In the genomic region with DNA sequence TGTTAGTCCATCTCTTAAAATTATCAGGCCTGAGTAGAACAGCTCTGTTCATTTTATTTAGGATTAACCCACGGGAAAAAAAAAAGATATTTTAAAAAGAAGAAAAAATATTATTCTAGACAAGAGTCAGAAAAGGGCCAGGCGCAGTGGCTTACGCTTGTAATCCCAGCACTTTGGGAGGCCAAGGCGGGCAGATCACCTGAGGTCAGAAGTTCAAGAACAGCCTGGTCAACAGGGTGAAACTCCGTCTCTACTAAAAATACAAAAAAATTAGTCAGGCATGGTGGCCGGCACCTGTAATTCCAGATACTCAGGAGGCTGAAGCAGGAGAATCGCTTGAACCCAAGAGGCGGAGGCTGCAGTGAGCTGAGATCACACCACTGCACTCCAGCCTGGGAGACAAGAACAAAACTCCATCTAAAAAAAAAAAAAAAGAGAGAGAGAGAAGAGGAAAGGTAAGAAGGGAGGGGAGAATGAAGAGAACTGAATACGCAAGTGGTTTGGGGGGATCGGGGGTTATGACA, we compare ENCODE assay signal across 7 cellular contexts. TPM values are rescaled to one million over a fixed set of nuclear protein-coding genes. Genes with fewer than 3 reads are reported as not detected.
A peak's percentile ranks its signal among the peaks of the same experiment; 100 is the strongest.
DNase-seq lines count a peak whose midpoint lies in the region; ATAC-seq, FAIRE-seq and TF ChIP-seq lines count a peak whose summit lies in the region.
"Not testable (repeated sequence)": the region's sequence is repeated elsewhere in the genome, so short reads cannot be mapped to it uniquely, and the experiment has no call there.

No MANE protein-coding gene starts in this region.

- not testable (repeated sequence) for H2AFZ ChIP-seq in GM23248; PC-9; endothelial cell of umbilical vein (ENCODE audit: low read depth, low read length); HepG2 (ENCODE audit: low read length); neuron (ENCODE audit: low read depth, low read length)

- not testable (repeated sequence) for ATAC-seq in activated CD8-positive, alpha-beta T cell treated with anti-CD3 and anti-CD28 coated beads, Interleukin-2, amount 10 ng/mL, durations not matched to agents 7 days and 5 days; HepG2

- not testable (repeated sequence) for H3K9me3 ChIP-seq in GM23248 (ENCODE audit: low read depth); PC-9 (ENCODE audit: insufficient read depth, low read depth); adipocyte (ENCODE audit: control insufficient read depth, low read length); endothelial cell of umbilical vein (replicated peaks; ENCODE audit: control insufficient read depth, insufficient read depth, low read length); HepG2 (ENCODE audit: low read length); neuron (ENCODE audit: low read length)

- not testable (repeated sequence) for TF ChIP-seq RAD21 in HepG2 (CRISPR knock-in tag; IDR thresholded peaks at IDR 0.05)

- TF ChIP-seq EP300 in HepG2 (IDR thresholded peaks at IDR 0.05; ENCODE audit: low read depth in 2 of 2, low read length in 2 of 2); HepG2 (CRISPR knock-in tag; IDR thresholded peaks at IDR 0.05; ENCODE audit: borderline replicate concordance): not testable (repeated sequence)

- not testable (repeated sequence) for H4K20me1 ChIP-seq in GM23248 (ENCODE audit: insufficient read depth); PC-9 (ENCODE audit: insufficient read depth); endothelial cell of umbilical vein (replicated peaks; ENCODE audit: control insufficient read depth, extremely low read depth, insufficient read depth, low read length); HepG2 (ENCODE audit: insufficient read depth, low read length)

- not testable (repeated sequence) for TF ChIP-seq POLR2A in endothelial cell of umbilical vein (IDR thresholded peaks at IDR 0.05; ENCODE audit: low read depth, low read length); HepG2 (IDR thresholded peaks at IDR 0.05; ENCODE audit: insufficient read depth in 1 of 2, low read depth in 2 of 2, low read length in 2 of 2)

- H3K27me3 ChIP-seq in GM23248 (replicated peaks; ENCODE audit: insufficient read depth); PC-9 (ENCODE audit: insufficient read depth, low read depth); adipocyte (replicated peaks; ENCODE audit: control insufficient read depth, insufficient read depth, low read length); endothelial cell of umbilical vein (ENCODE audit: control insufficient read depth in 2 of 2, insufficient read depth in 2 of 2, low read length in 2 of 2); HepG2 (ENCODE audit: control insufficient read depth in 1 of 2, insufficient read depth in 2 of 2, low read length in 2 of 2); neuron (ENCODE audit: insufficient read depth, low read length): not testable (repeated sequence)

- BruUV-seq in PC-9 (replicated peaks; lab: Mats Ljungman, UMichigan); endothelial cell of umbilical vein (replicated peaks; lab: Mats Ljungman, UMichigan); HepG2 (replicated peaks; lab: Mats Ljungman, UMichigan): not testable (repeated sequence)

- H3K9ac ChIP-seq in GM23248 (peak overlapping the region; percentile 94; the same call in 1 of the 2 replicates), HepG2 (ENCODE audit: insufficient read depth, low read depth, low read length) (peak overlapping the region; percentile 93; the same call in 1 of the 2 replicates)
- not testable (repeated sequence) for H3K9ac ChIP-seq in adipocyte (ENCODE audit: low read length); endothelial cell of umbilical vein (replicated peaks; ENCODE audit: extremely low read depth, insufficient read depth, low read length)

- H3F3A ChIP-seq in GM23248 (ENCODE audit: insufficient read depth), result peaks cover 24% of the 10 kb centered on the region
- not testable (repeated sequence) for H3F3A ChIP-seq in PC-9 (ENCODE audit: insufficient read depth, low read depth)

- DNase-seq in GM23248; PC-9; activated CD8-positive, alpha-beta T cell treated with anti-CD3 and anti-CD28 coated beads, Interleukin-2, amount 10 ng/mL, durations not matched to agents 7 days and 5 days; adipocyte (ENCODE audit: low read depth); endothelial cell of umbilical vein (ENCODE audit: low read depth, low spot score); HepG2 (ENCODE audit: low spot score): not testable (repeated sequence)

- H3K27ac Mint-ChIP-seq in activated CD8-positive, alpha-beta T cell treated with anti-CD3 and anti-CD28 coated beads, Interleukin-2, amount 10 ng/mL, durations not matched to agents 7 days and 5 days, result not testable (repeated sequence)

- peak overlapping the region; percentile 82 for H3K4me3 Mint-ChIP-seq in activated CD8-positive, alpha-beta T cell treated with anti-CD3 and anti-CD28 coated beads, Interleukin-2, amount 10 ng/mL, durations not matched to agents 7 days and 5 days

- H3K36me3 Mint-ChIP-seq in activated CD8-positive, alpha-beta T cell treated with anti-CD3 and anti-CD28 coated beads, Interleukin-2, amount 10 ng/mL, durations not matched to agents 7 days and 5 days (ENCODE audit: low read depth), result peaks cover 39% of the 10 kb centered on the region

- intact Hi-C loops in PC-9 (cut with micrococcal nuclease; ENCODE audit: unreplicated experiment); endothelial cell of umbilical vein (cut with micrococcal nuclease); HepG2 (cut with micrococcal nuclease; ENCODE audit: unreplicated experiment): not testable (repeated sequence)

- in situ Hi-C loops in GM23248 (cut with MboI); HepG2 (cut with HindIII; ENCODE audit: extremely low pct_ligation_motif_present, low pct_unique_long_range_greater_than_20kb): not testable (repeated sequence)

- H3K9me2 ChIP-seq in GM23248 (ENCODE audit: insufficient read depth); PC-9 (ENCODE audit: insufficient read depth): not testable (repeated sequence)

- FAIRE-seq in endothelial cell of umbilical vein (lab: Jason Lieb, UNC); HepG2 (lab: Jason Lieb, UNC): not testable (repeated sequence)

- H3K4me3 ChIP-seq in GM23248 (0 out of 2 replicates have a peak overlapping the region, but pooled peaks have one; percentile 1), PC-9 (peak overlapping the region; percentile 96; the same call in 1 of the 2 replicates), adipocyte (ENCODE audit: low read length) (peak overlapping the region; percentile 99), HepG2 (replicated peaks in 1 of 3; ENCODE audit: insufficient read depth in 1 of 3, low read depth in 2 of 3, low read length in 3 of 3) (peak overlapping the region in 1 of 3 experiments; percentile 90; a peak in 1 of 6 replicates), neuron (ENCODE audit: low read length) (peak overlapping the region; percentile 67)
- not testable (repeated sequence) for H3K4me3 ChIP-seq in endothelial cell of umbilical vein (replicated peaks in 1 of 3; ENCODE audit: insufficient read depth in 1 of 3, low read depth in 1 of 3, low read length in 3 of 3)

- CTCF ChIA-PET in PC-9 (lab: Charles Lee); HepG2 (lab: Yijun Ruan, JAX; ENCODE audit: low intra/inter-chr PET ratio, low total read pairs): not testable (repeated sequence)
- CTCF ChIA-PET in activated CD8-positive, alpha-beta T cell treated with anti-CD3 and anti-CD28 coated beads, Interleukin-2, amount 10 ng/mL, durations not matched to agents 7 days and 5 days (lab: Charles Lee), result interaction anchor here (1.4 kb wide), 1 partner anchor 61 kb away, joined by 3 read pairs; no protein-coding TSS in a partner anchor
- CTCF ChIA-PET in endothelial cell of umbilical vein (lab: Charles Lee), result interaction anchor here (1.4 kb wide), 1 partner anchor 18 kb away, joined by 3 read pairs; no protein-coding TSS in a partner anchor

- not testable (repeated sequence) for H3K27me3 Mint-ChIP-seq in activated CD8-positive, alpha-beta T cell treated with anti-CD3 and anti-CD28 coated beads, Interleukin-2, amount 10 ng/mL, durations not matched to agents 7 days and 5 days (ENCODE audit: low read depth)

- H3K36me3 ChIP-seq in GM23248 (ENCODE audit: low read depth); PC-9 (ENCODE audit: low read depth); adipocyte (ENCODE audit: control insufficient read depth, insufficient read depth, low read length, severe bottlenecking); endothelial cell of umbilical vein (ENCODE audit: control insufficient read depth in 2 of 2, extremely low read depth in 1 of 2, insufficient read depth in 2 of 2, low read length in 2 of 2); HepG2 (replicated peaks in 1 of 2; ENCODE audit: control insufficient read depth in 1 of 2, insufficient read depth in 2 of 2, low read length in 2 of 2): not testable (repeated sequence)
- peaks cover 20% of the 10 kb centered on the region for H3K36me3 ChIP-seq in neuron (ENCODE audit: insufficient read depth, low read length)

- POLR2A ChIA-PET in PC-9 (lab: Charles Lee; ENCODE audit: unreplicated experiment); activated CD8-positive, alpha-beta T cell treated with anti-CD3 and anti-CD28 coated beads, Interleukin-2, amount 10 ng/mL, durations not matched to agents 7 days and 5 days (lab: Charles Lee); endothelial cell of umbilical vein (lab: Charles Lee): not testable (repeated sequence)
- POLR2A ChIA-PET in HepG2 (lab: Yijun Ruan, JAX), result interaction anchor here (4.0 kb wide), 1 partner anchor 65 kb away, joined by 16 read pairs; a partner anchor contains a TSS

- H3K4me2 ChIP-seq in GM23248 (ENCODE audit: unreplicated experiment) (peak overlapping the region; percentile 97), PC-9 (peak overlapping the region; percentile 86), endothelial cell of umbilical vein (ENCODE audit: insufficient read depth, low read length) (peak overlapping the region; percentile 88), HepG2 (ENCODE audit: low read depth, low read length) (peak overlapping the region; percentile 91)

- H3K9me1 ChIP-seq in endothelial cell of umbilical vein (replicated peaks; ENCODE audit: control insufficient read depth, extremely low read depth, insufficient read depth, low read length), result not testable (repeated sequence)

- H3K27ac ChIP-seq in GM23248; PC-9; endothelial cell of umbilical vein (ENCODE audit: insufficient read depth, low read depth, low read length); HepG2 (ENCODE audit: extremely low read length, insufficient read depth, low read length): not testable (repeated sequence)

- H3K79me2 ChIP-seq in GM23248 (ENCODE audit: insufficient read depth) (peaks cover 70% of the 10 kb centered on the region), PC-9 (ENCODE audit: low read depth) (peaks cover 43% of the 10 kb centered on the region), endothelial cell of umbilical vein (ENCODE audit: control insufficient read depth, insufficient read depth, low read length) (peaks cover 43% of the 10 kb centered on the region), HepG2 (ENCODE audit: insufficient read depth, low read length) (peaks cover 49% of the 10 kb centered on the region)

- H3K4me1 ChIP-seq in GM23248 (ENCODE audit: insufficient read depth) (peaks cover 26% of the 10 kb centered on the region), PC-9 (replicated peaks; ENCODE audit: insufficient read depth) (peaks cover 12% of the 10 kb centered on the region), adipocyte (ENCODE audit: control insufficient read depth, insufficient read depth, low read length) (peaks cover 17% of the 10 kb centered on the region), endothelial cell of umbilical vein (ENCODE audit: control insufficient read depth, extremely low read depth, insufficient read depth, low read length) (peaks cover 18% of the 10 kb centered on the region), HepG2 (ENCODE audit: insufficient read depth, low read length) (peaks cover 60% of the 10 kb centered on the region), neuron (ENCODE audit: insufficient read depth, low read length) (peaks cover 20% of the 10 kb centered on the region)

- 89% methylated on average over 10 of the region's 10 CpGs for WGBS in GM23248 (ENCODE audit: low coverage in 1 of 2, low lambda C conversion rate in 2 of 2, missing lambda C conversion rate in 2 of 2), 2 experiments
- 91% methylated on average over 10 of the region's 10 CpGs for WGBS in HepG2 (ENCODE audit: low lambda C conversion rate)

- peaks cover 41% of the 10 kb centered on the region for H3K4me1 Mint-ChIP-seq in activated CD8-positive, alpha-beta T cell treated with anti-CD3 and anti-CD28 coated beads, Interleukin-2, amount 10 ng/mL, durations not matched to agents 7 days and 5 days (ENCODE audit: low read depth)

- not testable (repeated sequence) for H3K9me3 Mint-ChIP-seq in activated CD8-positive, alpha-beta T cell treated with anti-CD3 and anti-CD28 coated beads, Interleukin-2, amount 10 ng/mL, durations not matched to agents 7 days and 5 days (ENCODE audit: insufficient read depth)

- dilution Hi-C loops in endothelial cell of umbilical vein (cut with MboI; ENCODE audit: extremely low pct_ligation_motif_present, low sequenced_read_pairs), result not testable (repeated sequence)

- not testable (repeated sequence) for TF ChIP-seq CTCF in PC-9 (conservative IDR thresholded peaks at IDR 0.05); endothelial cell of umbilical vein (IDR thresholded peaks at IDR 0.05; ENCODE audit: extremely low read depth in 1 of 2, insufficient read depth in 1 of 2, low read depth in 1 of 2, low read length in 2 of 2); HepG2 (CRISPR knock-in tag; IDR thresholded peaks at IDR 0.05)

RNA-seq across cellular contexts. Expression of a gene that starts 2.3 kb away (rescaled TPM):
- 28.3 and 32.0 TPM in 2 replicates for total RNA-seq in GM23248 (2014; rRNA removed; shearing (Covaris generic))
- polyA plus RNA-seq in GM23248 (2016; fragmentation: Nextera tagmentation; extraction: Ambion mirVana) (25.6 and 26.4 TPM in 2 replicates), endothelial cell of umbilical vein (7.3 and 9.9 TPM in 2 replicates), HepG2 (2011; rRNA removed) (29.8 and 34.3 TPM in 2 replicates)
- total RNA-seq in PC-9 (2021) (13.2 and 14.6 TPM in 2 replicates), endothelial cell of umbilical vein (19.3 and 21.8 TPM in 2 replicates), HepG2 (2016; rRNA removed; fragmentation: Illumina TruSeq; extraction: Trizol) (51.2 and 77.5 TPM in 2 replicates)
- 10 to 100 TPM; 25.8 to 26.1 TPM for total RNA-seq in activated CD8-positive, alpha-beta T cell treated with anti-CD3 and anti-CD28 coated beads, Interleukin-2, amount 10 ng/mL, durations not matched to agents 7 days and 5 days
- polyA plus RNA-seq in endothelial cell of umbilical vein (2011; cell fraction: cytosol; rRNA removed), result 10.1 and 11.0 TPM in 2 replicates
- polyA plus RNA-seq in endothelial cell of umbilical vein (2011; cell fraction: nucleus; rRNA removed), result 19.8 and 28.9 TPM in 2 replicates
- polyA plus RNA-seq in endothelial cell of umbilical vein (2012), result 13.9 and 16.3 TPM in 2 replicates
- polyA minus RNA-seq in endothelial cell of umbilical vein, result 12.6 and 18.6 TPM in 2 replicates
- polyA minus RNA-seq in endothelial cell of umbilical vein (2011; cell fraction: cytosol; rRNA and poly(A)+ RNA removed), result 14.7 TPM
- 12.2 and 12.5 TPM in 2 replicates for polyA minus RNA-seq in endothelial cell of umbilical vein (2011; cell fraction: nucleus; rRNA and poly(A)+ RNA removed)
- 9.2 and 9.8 TPM in 2 replicates for total RNA-seq in HepG2 (2016; cell fraction: cytosol; rRNA removed; fragmentation: Illumina TruSeq; extraction: Trizol; ENCODE audit: low read depth)
- total RNA-seq in HepG2 (2016; cell fraction: insoluble cytoplasmic fraction; rRNA removed; fragmentation: Illumina TruSeq; extraction: Trizol), result 48.6 and 74.0 TPM in 2 replicates
- 22.7 and 27.3 TPM in 2 replicates for total RNA-seq in HepG2 (2016; cell fraction: membrane; rRNA removed; fragmentation: Illumina TruSeq; extraction: Trizol)
- total RNA-seq in HepG2 (2016; cell fraction: nucleus; rRNA removed; fragmentation: Illumina TruSeq; extraction: Trizol), result 47.2 and 50.6 TPM in 2 replicates
- 19.3 and 27.7 TPM in 2 replicates for polyA plus RNA-seq in HepG2 (2011; cell fraction: cytosol; rRNA removed)
- polyA plus RNA-seq in HepG2 (2011; cell fraction: nucleus; rRNA removed), result 37.2 and 38.5 TPM in 2 replicates
- polyA plus RNA-seq in HepG2 (2012), result 35.0 and 40.6 TPM in 2 replicates
- 3.4 and 3.5 TPM in 2 replicates for polyA plus RNA-seq in HepG2 (2016; cell fraction: cytosol; fragmentation: Illumina TruSeq; extraction: Trizol; ENCODE audit: low read depth)
- polyA plus RNA-seq in HepG2 (2016; cell fraction: insoluble cytoplasmic fraction; fragmentation: Illumina TruSeq; extraction: Trizol; ENCODE audit: low read depth), result 65.3 and 70.4 TPM in 2 replicates
- 13.6 and 13.7 TPM in 2 replicates for polyA plus RNA-seq in HepG2 (2016; cell fraction: membrane; fragmentation: Illumina TruSeq; extraction: Trizol; ENCODE audit: low read depth)
- polyA plus RNA-seq in HepG2 (2016; cell fraction: nucleus; fragmentation: Illumina TruSeq; extraction: Trizol; ENCODE audit: insufficient read depth, low read depth), result 67.7 and 73.9 TPM in 2 replicates
- 12.1 and 22.6 TPM in 2 replicates for polyA minus RNA-seq in HepG2 (2011; rRNA and poly(A)+ RNA removed; ENCODE audit: low replicate concordance)
- polyA minus RNA-seq in HepG2 (2011; cell fraction: cytosol; rRNA and poly(A)+ RNA removed), result 23.4 and 31.4 TPM in 2 replicates
- 55.9 and 62.2 TPM in 2 replicates for polyA minus RNA-seq in HepG2 (2011; cell fraction: nucleus; rRNA and poly(A)+ RNA removed)

RNA-seq across cellular contexts. Expression of a gene that starts 7.2 kb away (rescaled TPM):
- 15.3 and 21.8 TPM in 2 replicates for total RNA-seq in GM23248 (2014; rRNA removed; shearing (Covaris generic))
- 32.3 and 39.7 TPM in 2 replicates for polyA plus RNA-seq in GM23248 (2016; fragmentation: Nextera tagmentation; extraction: Ambion mirVana)
- 65.8 and 72.0 TPM in 2 replicates for total RNA-seq in PC-9 (2021)
- 100 to 1,000 TPM in 1 of 2 experiments, 10 to 100 TPM in 1; 94.1 to 103 TPM for total RNA-seq in activated CD8-positive, alpha-beta T cell treated with anti-CD3 and anti-CD28 coated beads, Interleukin-2, amount 10 ng/mL, durations not matched to agents 7 days and 5 days
- total RNA-seq in endothelial cell of umbilical vein, result 79.4 and 83.5 TPM in 2 replicates
- polyA plus RNA-seq in endothelial cell of umbilical vein, result 9.9 and 27.3 TPM in 2 replicates
- 10.9 and 11.7 TPM in 2 replicates for polyA plus RNA-seq in endothelial cell of umbilical vein (2011; cell fraction: cytosol; rRNA removed)
- 103 and 185 TPM in 2 replicates for polyA plus RNA-seq in endothelial cell of umbilical vein (2011; cell fraction: nucleus; rRNA removed)
- 52.3 and 66.6 TPM in 2 replicates for polyA plus RNA-seq in endothelial cell of umbilical vein (2012)
- 28.5 and 35.5 TPM in 2 replicates for polyA minus RNA-seq in endothelial cell of umbilical vein
- polyA minus RNA-seq in endothelial cell of umbilical vein (2011; cell fraction: cytosol; rRNA and poly(A)+ RNA removed), result 10.9 TPM
- polyA minus RNA-seq in endothelial cell of umbilical vein (2011; cell fraction: nucleus; rRNA and poly(A)+ RNA removed), result 33.8 and 38.8 TPM in 2 replicates
- total RNA-seq in HepG2 (2016; rRNA removed; fragmentation: Illumina TruSeq; extraction: Trizol), result 110 and 214 TPM in 2 replicates
- total RNA-seq in HepG2 (2016; cell fraction: cytosol; rRNA removed; fragmentation: Illumina TruSeq; extraction: Trizol; ENCODE audit: low read depth), result 47.1 and 48.8 TPM in 2 replicates
- total RNA-seq in HepG2 (2016; cell fraction: insoluble cytoplasmic fraction; rRNA removed; fragmentation: Illumina TruSeq; extraction: Trizol), result 105 and 215 TPM in 2 replicates
- total RNA-seq in HepG2 (2016; cell fraction: membrane; rRNA removed; fragmentation: Illumina TruSeq; extraction: Trizol), result 22.0 and 26.0 TPM in 2 replicates
- 407 and 445 TPM in 2 replicates for total RNA-seq in HepG2 (2016; cell fraction: nucleus; rRNA removed; fragmentation: Illumina TruSeq; extraction: Trizol)
- polyA plus RNA-seq in HepG2 (2011; rRNA removed), result 58.0 and 58.6 TPM in 2 replicates
- 22.1 and 29.7 TPM in 2 replicates for polyA plus RNA-seq in HepG2 (2011; cell fraction: cytosol; rRNA removed)
- polyA plus RNA-seq in HepG2 (2011; cell fraction: nucleus; rRNA removed), result 315 and 430 TPM in 2 replicates
- 184 and 252 TPM in 2 replicates for polyA plus RNA-seq in HepG2 (2012)
- 4.4 and 5.0 TPM in 2 replicates for polyA plus RNA-seq in HepG2 (2016; cell fraction: cytosol; fragmentation: Illumina TruSeq; extraction: Trizol; ENCODE audit: low read depth)
- polyA plus RNA-seq in HepG2 (2016; cell fraction: insoluble cytoplasmic fraction; fragmentation: Illumina TruSeq; extraction: Trizol; ENCODE audit: low read depth), result 155 and 157 TPM in 2 replicates
- 13.0 and 14.4 TPM in 2 replicates for polyA plus RNA-seq in HepG2 (2016; cell fraction: membrane; fragmentation: Illumina TruSeq; extraction: Trizol; ENCODE audit: low read depth)
- polyA plus RNA-seq in HepG2 (2016; cell fraction: nucleus; fragmentation: Illumina TruSeq; extraction: Trizol; ENCODE audit: insufficient read depth, low read depth), result 1,319 and 1,369 TPM in 2 replicates
- polyA minus RNA-seq in HepG2 (2011; rRNA and poly(A)+ RNA removed; ENCODE audit: low replicate concordance), result 19.2 and 20.9 TPM in 2 replicates
- 15.5 and 21.0 TPM in 2 replicates for polyA minus RNA-seq in HepG2 (2011; cell fraction: cytosol; rRNA and poly(A)+ RNA removed)
- 311 and 317 TPM in 2 replicates for polyA minus RNA-seq in HepG2 (2011; cell fraction: nucleus; rRNA and poly(A)+ RNA removed)

RNA-seq across cellular contexts. Expression of a gene that starts 53.7 kb away (rescaled TPM):
- total RNA-seq in GM23248 (2014; rRNA removed; shearing (Covaris generic)), result 13.9 and 25.5 TPM in 2 replicates
- polyA plus RNA-seq in GM23248 (2016; fragmentation: Nextera tagmentation; extraction: Ambion mirVana), result 16.4 and 19.0 TPM in 2 replicates
- 11.6 and 13.4 TPM in 2 replicates for total RNA-seq in PC-9 (2021)
- 10 to 100 TPM; 25.4 to 26.7 TPM for total RNA-seq in activated CD8-positive, alpha-beta T cell treated with anti-CD3 and anti-CD28 coated beads, Interleukin-2, amount 10 ng/mL, durations not matched to agents 7 days and 5 days
- 19.5 and 20.0 TPM in 2 replicates for total RNA-seq in endothelial cell of umbilical vein
- 9.6 and 14.3 TPM in 2 replicates for polyA plus RNA-seq in endothelial cell of umbilical vein
- polyA plus RNA-seq in endothelial cell of umbilical vein (2011; cell fraction: cytosol; rRNA removed), result 21.7 and 23.3 TPM in 2 replicates
- 20.1 and 23.2 TPM in 2 replicates for polyA plus RNA-seq in endothelial cell of umbilical vein (2011; cell fraction: nucleus; rRNA removed)
- 11.4 and 15.0 TPM in 2 replicates for polyA plus RNA-seq in endothelial cell of umbilical vein (2012)
- polyA minus RNA-seq in endothelial cell of umbilical vein, result 7.5 and 10.6 TPM in 2 replicates
- polyA minus RNA-seq in endothelial cell of umbilical vein (2011; cell fraction: cytosol; rRNA and poly(A)+ RNA removed), result 12.5 TPM
- 5.7 and 9.7 TPM in 2 replicates for polyA minus RNA-seq in endothelial cell of umbilical vein (2011; cell fraction: nucleus; rRNA and poly(A)+ RNA removed)
- total RNA-seq in HepG2 (2016; rRNA removed; fragmentation: Illumina TruSeq; extraction: Trizol), result 110 and 160 TPM in 2 replicates
- 22.5 and 24.2 TPM in 2 replicates for total RNA-seq in HepG2 (2016; cell fraction: cytosol; rRNA removed; fragmentation: Illumina TruSeq; extraction: Trizol; ENCODE audit: low read depth)
- 118 and 174 TPM in 2 replicates for total RNA-seq in HepG2 (2016; cell fraction: insoluble cytoplasmic fraction; rRNA removed; fragmentation: Illumina TruSeq; extraction: Trizol)
- total RNA-seq in HepG2 (2016; cell fraction: membrane; rRNA removed; fragmentation: Illumina TruSeq; extraction: Trizol), result 29.0 and 39.1 TPM in 2 replicates
- total RNA-seq in HepG2 (2016; cell fraction: nucleus; rRNA removed; fragmentation: Illumina TruSeq; extraction: Trizol), result 61.9 and 71.2 TPM in 2 replicates
- polyA plus RNA-seq in HepG2 (2011; rRNA removed), result 33.8 and 54.8 TPM in 2 replicates
- 31.5 and 34.6 TPM in 2 replicates for polyA plus RNA-seq in HepG2 (2011; cell fraction: cytosol; rRNA removed)
- polyA plus RNA-seq in HepG2 (2011; cell fraction: nucleus; rRNA removed), result 39.5 and 46.0 TPM in 2 replicates
- polyA plus RNA-seq in HepG2 (2012), result 18.1 and 33.2 TPM in 2 replicates
- polyA plus RNA-seq in HepG2 (2016; cell fraction: cytosol; fragmentation: Illumina TruSeq; extraction: Trizol; ENCODE audit: low read depth), result 9.8 and 9.9 TPM in 2 replicates
- 134 and 143 TPM in 2 replicates for polyA plus RNA-seq in HepG2 (2016; cell fraction: insoluble cytoplasmic fraction; fragmentation: Illumina TruSeq; extraction: Trizol; ENCODE audit: low read depth)
- 15.6 and 17.8 TPM in 2 replicates for polyA plus RNA-seq in HepG2 (2016; cell fraction: membrane; fragmentation: Illumina TruSeq; extraction: Trizol; ENCODE audit: low read depth)
- polyA plus RNA-seq in HepG2 (2016; cell fraction: nucleus; fragmentation: Illumina TruSeq; extraction: Trizol; ENCODE audit: insufficient read depth, low read depth), result 90.7 and 93.9 TPM in 2 replicates
- 9.5 and 15.9 TPM in 2 replicates for polyA minus RNA-seq in HepG2 (2011; rRNA and poly(A)+ RNA removed; ENCODE audit: low replicate concordance)
- 14.1 and 16.6 TPM in 2 replicates for polyA minus RNA-seq in HepG2 (2011; cell fraction: cytosol; rRNA and poly(A)+ RNA removed)
- polyA minus RNA-seq in HepG2 (2011; cell fraction: nucleus; rRNA and poly(A)+ RNA removed), result 42.9 and 52.1 TPM in 2 replicates
